ENCODE assay signal across 25 cellular contexts in the genomic region with DNA sequence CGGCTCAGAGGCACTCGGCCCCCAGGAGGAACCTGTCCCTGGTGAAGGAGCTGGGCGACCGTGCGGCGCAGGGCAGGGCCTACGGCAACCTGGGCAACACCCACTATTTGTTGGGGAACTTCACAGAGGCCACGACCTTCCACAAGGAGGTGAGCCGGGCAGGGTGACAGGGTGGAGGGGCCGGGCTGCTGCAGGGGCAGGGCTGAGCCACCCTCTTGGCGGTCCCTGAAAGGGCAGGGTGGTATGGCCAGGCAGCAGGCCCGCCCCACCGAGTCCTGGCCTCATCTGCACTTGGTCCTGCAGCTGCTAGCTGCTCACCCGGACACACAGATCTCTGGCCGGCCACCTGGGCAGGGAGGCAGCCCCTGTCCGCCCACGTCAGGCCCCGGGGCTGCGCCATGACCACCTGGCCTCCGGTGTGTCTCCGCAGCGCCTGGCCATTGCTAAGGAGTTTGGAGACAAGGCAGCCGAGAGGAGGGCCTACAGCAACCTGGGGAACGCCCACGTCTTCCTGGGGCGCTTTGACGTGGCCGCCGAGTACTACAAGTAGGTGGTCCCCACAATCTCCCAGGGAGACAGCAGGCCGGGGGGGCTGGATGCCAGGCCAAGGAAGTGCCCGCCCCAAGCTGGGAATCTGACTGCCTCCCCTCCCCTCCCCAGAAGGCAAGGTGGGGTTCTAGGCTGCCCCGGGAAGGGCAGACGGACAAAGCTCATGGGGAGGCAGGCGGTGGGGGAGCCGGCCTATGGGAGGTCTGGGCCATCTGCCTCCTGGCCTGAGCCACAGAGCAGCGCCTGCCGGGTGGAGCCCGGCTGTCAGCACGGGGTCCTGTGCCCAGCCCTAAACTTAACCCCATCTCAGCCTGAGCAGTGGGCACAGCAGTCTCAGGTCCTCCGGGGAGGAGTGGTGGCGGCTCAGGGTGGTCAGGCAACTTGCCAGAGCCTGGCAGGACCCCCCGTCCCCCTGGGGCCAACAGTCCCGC. TPM values are rescaled to one million over a fixed set of nuclear protein-coding genes. Genes with fewer than 3 reads are reported as not detected.
A peak's percentile ranks its signal among the peaks of the same experiment; 100 is the strongest.
DNase-seq lines count a peak whose midpoint lies in the region; ATAC-seq, FAIRE-seq and TF ChIP-seq lines count a peak whose summit lies in the region.
"Had no signal": no experiment of that assay in that cellular context is flagged by ENCODE, and none has a peak within 500 bp of the region (broad histone marks: within the 10 kb centered on the region; RNA-seq: fewer than 3 reads in every experiment).

No MANE protein-coding gene starts in this region.

- WGBS in K562 (ENCODE audit: insufficient coverage, low coverage, missing lambda C conversion rate): 80% methylated on average over 24 of the region's 43 CpGs

- H3K9me3 ChIP-seq in BLaER1 (no peaks in the 10 kb centered on the region), Karpas-422 (ENCODE audit: low read length) (no peaks in the 10 kb centered on the region), K562 (replicated peaks; ENCODE audit: control insufficient read depth, insufficient read depth, low read depth, low read length) (no peaks in the 10 kb centered on the region)

- in situ Hi-C loops in K562 (cut with MboI): loop anchor here (25.0 kb wide), 1 partner anchor 300 kb away; no protein-coding TSS in a partner anchor

- H3K4me1 Mint-ChIP-seq in activated CD8-positive, alpha-beta T cell treated with anti-CD3 and anti-CD28 coated beads for 36 hours (ENCODE audit: low read depth): peaks cover 2% of the 10 kb centered on the region
- no peaks in the 10 kb centered on the region for H3K4me1 Mint-ChIP-seq in activated CD8-positive, alpha-beta T cell treated with anti-CD3 and anti-CD28 coated beads, Interleukin-2, amount 10 ng/mL, durations not matched to agents 7 days and 5 days (ENCODE audit: low read depth)
- H3K4me1 Mint-ChIP-seq: GM23338 had no signal

- no peak for TF ChIP-seq CTCF in activated CD8-positive, alpha-beta T cell treated with anti-CD3 and anti-CD28 coated beads for 36 hours (IDR thresholded peaks at IDR 0.05)
- no peak for TF ChIP-seq CTCF in K562 (IDR thresholded peaks at IDR 0.05 in 2 of 3, conservative IDR thresholded peaks at IDR 0.05 in 1 of 3; ENCODE audit: insufficient read depth in 2 of 3, low read depth in 1 of 3, low read length in 3 of 3)

- TF ChIP-seq RAD21 in K562 (CRISPR knock-in tag; conservative IDR thresholded peaks at IDR 0.05 in 1 of 2, IDR thresholded peaks at IDR 0.05 in 1 of 2): no peak

- CTCF ChIA-PET in activated CD8-positive, alpha-beta T cell treated with anti-CD3 and anti-CD28 coated beads for 36 hours (lab: Charles Lee): no interaction called here
- CTCF ChIA-PET in activated CD8-positive, alpha-beta T cell treated with anti-CD3 and anti-CD28 coated beads, Interleukin-2, amount 10 ng/mL, durations not matched to agents 7 days and 5 days (lab: Charles Lee): no interaction called here
- CTCF ChIA-PET in K562 (lab: Yijun Ruan, JAX; ENCODE audit: low intra/inter-chr PET ratio): interaction anchor here (2.6 kb wide), 1 partner anchor 63 kb away, joined by 10 read pairs; the partner anchor contains the start of gene SNAPC4

- no peak overlapping the region for H3K4me3 Mint-ChIP-seq in activated CD8-positive, alpha-beta T cell treated with anti-CD3 and anti-CD28 coated beads for 36 hours
- H3K4me3 Mint-ChIP-seq in activated CD8-positive, alpha-beta T cell treated with anti-CD3 and anti-CD28 coated beads, Interleukin-2, amount 10 ng/mL, durations not matched to agents 7 days and 5 days: no peak overlapping the region
- H3K4me3 Mint-ChIP-seq: B cell; CD4-positive, alpha-beta T cell; GM23338; HFFc6 had no signal

- peaks cover 75% of the 10 kb centered on the region for H3K4me1 ChIP-seq in BLaER1
- H3K4me1 ChIP-seq in Karpas-422 (ENCODE audit: low read length): peaks cover 74% of the 10 kb centered on the region
- H3K4me1 ChIP-seq in K562 (replicated peaks in 1 of 2; ENCODE audit: control insufficient read depth in 2 of 2, insufficient read depth in 2 of 2, low read length in 2 of 2): peaks cover 0 to 96% of the 10 kb centered on the region in 2 experiments; a peak in 2 of 5 replicates

- DNase-seq in activated CD8-positive, alpha-beta T cell treated with anti-CD3 and anti-CD28 coated beads for 36 hours: peak; percentile 40
- no peak for DNase-seq in activated CD8-positive, alpha-beta T cell treated with anti-CD3 and anti-CD28 coated beads, Interleukin-2, amount 10 ng/mL, durations not matched to agents 7 days and 5 days
- DNase-seq in Karpas-422: no peak
- no peak for DNase-seq in K562 (ENCODE audit: extremely low read depth in 1 of 4, low spot score in 3 of 4)
- DNase-seq in mesenteric fat pad (ENCODE audit: low spot score): no peak
- DNase-seq in NOMO-1 treated with DMSO at 0.1 percent for 48 hours (lab: John Stamatoyannopoulos, UW; ENCODE audit: unreplicated experiment): no peak
- DNase-seq: 8988T; CD4-positive, alpha-beta T cell; DMS53; DND-41; HCEC 1CT; HFFc6 had no signal

- H2AFZ ChIP-seq in Karpas-422 (ENCODE audit: low read length) (no peak overlapping the region), K562 (ENCODE audit: low read depth, low read length) (no peak overlapping the region)
- H2AFZ ChIP-seq: GM23338 had no signal

- H3K27me3 Mint-ChIP-seq in activated CD8-positive, alpha-beta T cell treated with anti-CD3 and anti-CD28 coated beads for 36 hours: no peaks in the 10 kb centered on the region
- no peaks in the 10 kb centered on the region for H3K27me3 Mint-ChIP-seq in activated CD8-positive, alpha-beta T cell treated with anti-CD3 and anti-CD28 coated beads, Interleukin-2, amount 10 ng/mL, durations not matched to agents 7 days and 5 days (ENCODE audit: low read depth)
- H3K27me3 Mint-ChIP-seq: B cell; CD4-positive, alpha-beta T cell had no signal

- peaks cover 100% of the 10 kb centered on the region for H4K20me1 ChIP-seq in BLaER1
- no peaks in the 10 kb centered on the region for H4K20me1 ChIP-seq in Karpas-422 (ENCODE audit: insufficient read depth, low read depth, low read length)
- H4K20me1 ChIP-seq in K562 (replicated peaks; ENCODE audit: control insufficient read depth, insufficient read depth, low read length): no peaks in the 10 kb centered on the region

- H3K27ac Mint-ChIP-seq in activated CD8-positive, alpha-beta T cell treated with anti-CD3 and anti-CD28 coated beads for 36 hours: no peak overlapping the region
- no peak overlapping the region for H3K27ac Mint-ChIP-seq in activated CD8-positive, alpha-beta T cell treated with anti-CD3 and anti-CD28 coated beads, Interleukin-2, amount 10 ng/mL, durations not matched to agents 7 days and 5 days
- H3K27ac Mint-ChIP-seq: B cell; CD4-positive, alpha-beta T cell; GM23338; HFFc6 had no signal

- peaks cover 92% of the 10 kb centered on the region for H3K36me3 ChIP-seq in BLaER1
- no peaks in the 10 kb centered on the region for H3K36me3 ChIP-seq in Karpas-422 (ENCODE audit: insufficient read depth, low read length)
- H3K36me3 ChIP-seq in K562 (ENCODE audit: control insufficient read depth, insufficient read depth, low read length): peaks cover 22% of the 10 kb centered on the region; the same call in 1 of the 3 replicates

- FAIRE-seq in K562 (lab: Jason Lieb, UNC): no peak
- FAIRE-seq: G401.6, GM12891, GM19239, H54, HepG2, HTR-8/SVneo had no signal

- BruUV-seq in K562 (replicated peaks; lab: Mats Ljungman, UMichigan): no TSS peak

- H3K9me3 Mint-ChIP-seq in activated CD8-positive, alpha-beta T cell treated with anti-CD3 and anti-CD28 coated beads for 36 hours: no peaks in the 10 kb centered on the region
- H3K9me3 Mint-ChIP-seq in activated CD8-positive, alpha-beta T cell treated with anti-CD3 and anti-CD28 coated beads, Interleukin-2, amount 10 ng/mL, durations not matched to agents 7 days and 5 days (ENCODE audit: insufficient read depth): no peaks in the 10 kb centered on the region
- H3K9me3 Mint-ChIP-seq: CD4-positive, alpha-beta T cell; GM23338; HFFc6 had no signal

- intact Hi-C loops in activated CD8-positive, alpha-beta T cell treated with anti-CD3 and anti-CD28 coated beads for 36 hours (cut with micrococcal nuclease): no loop called here
- intact Hi-C loops in K562 (cut with micrococcal nuclease): loop anchor here (2.0 kb wide), 1 partner anchor 63 kb away; the partner anchor contains the start of gene SNAPC4

- TF ChIP-seq EP300 in K562 (IDR thresholded peaks at IDR 0.05; ENCODE audit: low read length): no peak

- no peak overlapping the region for H3K4me3 ChIP-seq in BLaER1
- peak overlapping the region; percentile 38; the same call in 1 of the 2 replicates for H3K4me3 ChIP-seq in Karpas-422 (ENCODE audit: low read length)
- H3K4me3 ChIP-seq in K562: no peak overlapping the region
- H3K4me3 ChIP-seq: GM23338 had no signal

- peak overlapping the region; percentile 48 for H3K9ac ChIP-seq in BLaER1
- H3K9ac ChIP-seq in Karpas-422 (ENCODE audit: low read length): peak overlapping the region; percentile 61
- H3K9ac ChIP-seq in K562 (ENCODE audit: insufficient read depth in 1 of 2, low read depth in 2 of 2, low read length in 2 of 2): peak overlapping the region in 1 of 2 experiments; percentile 35; a peak in 1 of 4 replicates
- H3K9ac ChIP-seq: KMS-11 had no signal

- POLR2A ChIA-PET in activated CD8-positive, alpha-beta T cell treated with anti-CD3 and anti-CD28 coated beads for 36 hours (lab: Charles Lee): interaction anchor here (0.6 kb wide), 1 partner anchor 91 kb away, joined by 3 read pairs; no protein-coding TSS in a partner anchor
- POLR2A ChIA-PET in activated CD8-positive, alpha-beta T cell treated with anti-CD3 and anti-CD28 coated beads, Interleukin-2, amount 10 ng/mL, durations not matched to agents 7 days and 5 days (lab: Charles Lee): interaction anchor here (0.7 kb wide), 1 partner anchor 10 kb away, joined by 3 read pairs; no protein-coding TSS in a partner anchor
- POLR2A ChIA-PET in K562 (lab: Yijun Ruan, JAX): interaction anchor here (1.2 kb wide), 1 partner anchor 10 kb away, joined by 5 read pairs; the partner anchor contains the start of gene GPSM1

- H3K79me2 ChIP-seq in Karpas-422 (ENCODE audit: low read length) (no peaks in the 10 kb centered on the region), K562 (ENCODE audit: control insufficient read depth, insufficient read depth, low read length) (no peaks in the 10 kb centered on the region)

- H3K4me2 ChIP-seq in BLaER1 (peak overlapping the region; percentile 85), Karpas-422 (ENCODE audit: low read depth, low read length, poor library complexity, severe bottlenecking) (no peak overlapping the region), K562 (ENCODE audit: insufficient read depth, low read length) (no peak overlapping the region)
- H3K4me2 ChIP-seq: GM23338, KMS-11 had no signal

- no peak for ATAC-seq in activated CD8-positive, alpha-beta T cell treated with anti-CD3 and anti-CD28 coated beads for 36 hours
- no peak for ATAC-seq in activated CD8-positive, alpha-beta T cell treated with anti-CD3 and anti-CD28 coated beads, Interleukin-2, amount 10 ng/mL, durations not matched to agents 7 days and 5 days
- ATAC-seq in K562 (no peak), GM19463 (IDR thresholded peaks at IDR 0.05; ENCODE audit: unreplicated experiment) (no peak)
- ATAC-seq: GM23338, HepG2 had no signal

- TF ChIP-seq POLR2A in K562 (conservative IDR thresholded peaks at IDR 0.05): no peak

- H3K9me1 ChIP-seq in K562 (ENCODE audit: control insufficient read depth, insufficient read depth, low read length): peaks cover 3% of the 10 kb centered on the region

- H3K27ac ChIP-seq in BLaER1 (peak overlapping the region; percentile 30), Karpas-422 (ENCODE audit: low read length) (0 out of 2 replicates have a peak overlapping the region, but pooled peaks have one; percentile 73), K562 (ENCODE audit: extremely low read depth, low read depth, low read length) (no peak overlapping the region)
- H3K27ac ChIP-seq: C4-2B, KMS-11 had no signal

- no peaks in the 10 kb centered on the region for H3K27me3 ChIP-seq in BLaER1
- no peaks in the 10 kb centered on the region for H3K27me3 ChIP-seq in Karpas-422 (ENCODE audit: low read length)
- H3K27me3 ChIP-seq in K562 (ENCODE audit: control insufficient read depth in 2 of 2, insufficient read depth in 2 of 2, low read length in 2 of 2): no peaks in the 10 kb centered on the region

- H3K9me2 ChIP-seq in Karpas-422 (replicated peaks; ENCODE audit: insufficient read depth, low read length): no peaks in the 10 kb centered on the region

- H3K36me3 Mint-ChIP-seq in activated CD8-positive, alpha-beta T cell treated with anti-CD3 and anti-CD28 coated beads for 36 hours (ENCODE audit: low read depth): no peaks in the 10 kb centered on the region
- H3K36me3 Mint-ChIP-seq in activated CD8-positive, alpha-beta T cell treated with anti-CD3 and anti-CD28 coated beads, Interleukin-2, amount 10 ng/mL, durations not matched to agents 7 days and 5 days (ENCODE audit: low read depth): no peaks in the 10 kb centered on the region

RNA-seq across cellular contexts. Expression of gene GPSM1, which starts 10.4 kb away (rescaled TPM):
- 1 to 10 TPM; 8.8 to 10.0 TPM for total RNA-seq in activated CD8-positive, alpha-beta T cell treated with anti-CD3 and anti-CD28 coated beads for 36 hours
- total RNA-seq in activated CD8-positive, alpha-beta T cell treated with anti-CD3 and anti-CD28 coated beads, Interleukin-2, amount 10 ng/mL, durations not matched to agents 7 days and 5 days: 1 to 10 TPM; 1.8 to 2.3 TPM
- 11.7 and 38.4 TPM in 2 replicates for total RNA-seq in Karpas-422 (2014; rRNA removed; shearing (Covaris generic); ENCODE audit: low replicate concordance)
- 13.9 and 58.1 TPM in 2 replicates for total RNA-seq in K562 (2011; cell fraction: chromatin; rRNA removed; ENCODE audit: low replicate concordance)
- total RNA-seq in K562 (2011; cell fraction: nucleolus; rRNA removed): 30.3 and 36.2 TPM in 2 replicates
- total RNA-seq in K562 (2011; cell fraction: nucleoplasm; rRNA removed): 16.3 and 19.9 TPM in 2 replicates
- 12.7 and 16.0 TPM in 2 replicates for total RNA-seq in K562 (2014; rRNA removed)
- 0.54 and 0.76 TPM in 2 replicates for total RNA-seq in K562 (2014; rRNA removed; fragmentation: Illumina TruSeq; extraction: Trizol)
- 3.1 and 4.1 TPM in 2 replicates for total RNA-seq in K562 (2015; rRNA removed; fragmentation: Illumina TruSeq; extraction: Trizol)
- total RNA-seq in K562 (2021): 12.4 and 14.2 TPM in 2 replicates
- polyA plus RNA-seq in K562 (2011; rRNA removed): 5.4 and 6.7 TPM in 2 replicates
- polyA plus RNA-seq in K562 (2011; cell fraction: cytosol; rRNA removed): 5.4 and 23.3 TPM in 2 replicates
- 21.3 and 47.7 TPM in 2 replicates for polyA plus RNA-seq in K562 (2011; cell fraction: nucleus; rRNA removed)
- 5.3 and 13.8 TPM in 2 replicates for polyA plus RNA-seq in K562 (2012)
- polyA plus RNA-seq in K562 (2014; fragmentation: Illumina TruSeq; extraction: Trizol): 1.9 and 5.2 TPM in 2 replicates
- under 1 TPM; 0.04 to 0.10 TPM for polyA plus RNA-seq in K562 (2014; fragmentation: Nextera tagmentation; extraction: Ambion mirVana)
- polyA plus RNA-seq in K562 (2014; rRNA removed): 9.2 and 10.1 TPM in 2 replicates
- 1.4 and 3.0 TPM in 2 replicates for polyA minus RNA-seq in K562 (2011; rRNA and poly(A)+ RNA removed)
- polyA minus RNA-seq in K562 (2011; cell fraction: cytosol; rRNA and poly(A)+ RNA removed): 7.8 and 9.2 TPM in 2 replicates
- 12.7 and 13.3 TPM in 2 replicates for polyA minus RNA-seq in K562 (2011; cell fraction: nucleus; rRNA and poly(A)+ RNA removed)
- 11.0 TPM for total RNA-seq in mesenteric fat pad

RNA-seq across cellular contexts. Expression of gene DNLZ, which starts 25.8 kb away (rescaled TPM):
- 10 to 100 TPM; 16.1 to 17.4 TPM for total RNA-seq in activated CD8-positive, alpha-beta T cell treated with anti-CD3 and anti-CD28 coated beads for 36 hours
- 10 to 100 TPM; 20.4 to 21.6 TPM for total RNA-seq in activated CD8-positive, alpha-beta T cell treated with anti-CD3 and anti-CD28 coated beads, Interleukin-2, amount 10 ng/mL, durations not matched to agents 7 days and 5 days
- 40.1 and 104 TPM in 2 replicates for total RNA-seq in Karpas-422 (2014; rRNA removed; shearing (Covaris generic); ENCODE audit: low replicate concordance)
- 3.5 and 12.0 TPM in 2 replicates for total RNA-seq in K562 (2011; cell fraction: chromatin; rRNA removed; ENCODE audit: low replicate concordance)
- total RNA-seq in K562 (2011; cell fraction: nucleolus; rRNA removed): 9.3 and 11.7 TPM in 2 replicates
- total RNA-seq in K562 (2011; cell fraction: nucleoplasm; rRNA removed): 3.4 and 4.8 TPM in 2 replicates
- total RNA-seq in K562 (2014; rRNA removed): 44.6 and 56.7 TPM in 2 replicates
- 2.2 and 3.4 TPM in 2 replicates for total RNA-seq in K562 (2014; rRNA removed; fragmentation: Illumina TruSeq; extraction: Trizol)
- 10.0 and 10.8 TPM in 2 replicates for total RNA-seq in K562 (2015; rRNA removed; fragmentation: Illumina TruSeq; extraction: Trizol)
- 25.6 and 25.8 TPM in 2 replicates for total RNA-seq in K562 (2021)
- polyA plus RNA-seq in K562 (2011; rRNA removed): 3.1 and 3.2 TPM in 2 replicates
- polyA plus RNA-seq in K562 (2011; cell fraction: cytosol; rRNA removed): 7.6 and 27.3 TPM in 2 replicates
- 4.2 and 7.4 TPM in 2 replicates for polyA plus RNA-seq in K562 (2011; cell fraction: nucleus; rRNA removed)
- 8.5 and 15.9 TPM in 2 replicates for polyA plus RNA-seq in K562 (2012)
- polyA plus RNA-seq in K562 (2014; fragmentation: Illumina TruSeq; extraction: Trizol): 2.2 and 4.2 TPM in 2 replicates
- under 1 TPM; 0.17 to 0.36 TPM for polyA plus RNA-seq in K562 (2014; fragmentation: Nextera tagmentation; extraction: Ambion mirVana)
- 22.1 and 29.8 TPM in 2 replicates for polyA plus RNA-seq in K562 (2014; rRNA removed)
- 0.28 TPM in 1 of 2 replicates, not detected in the other for polyA minus RNA-seq in K562 (2011; rRNA and poly(A)+ RNA removed)
- 2.6 and 3.4 TPM in 2 replicates for polyA minus RNA-seq in K562 (2011; cell fraction: cytosol; rRNA and poly(A)+ RNA removed)
- polyA minus RNA-seq in K562 (2011; cell fraction: nucleus; rRNA and poly(A)+ RNA removed): 2.9 and 3.6 TPM in 2 replicates
- total RNA-seq in mesenteric fat pad: 22.6 TPM

RNA-seq across cellular contexts. Expression of gene CCDC187, which starts 33.8 kb away (rescaled TPM):
- total RNA-seq in activated CD8-positive, alpha-beta T cell treated with anti-CD3 and anti-CD28 coated beads for 36 hours: under 1 TPM in 1 of 2 experiments, not detected in 1; 0.07 TPM
- total RNA-seq in activated CD8-positive, alpha-beta T cell treated with anti-CD3 and anti-CD28 coated beads, Interleukin-2, amount 10 ng/mL, durations not matched to agents 7 days and 5 days: not detected
- 0.34 and 0.43 TPM in 2 replicates for total RNA-seq in Karpas-422 (2014; rRNA removed; shearing (Covaris generic); ENCODE audit: low replicate concordance)
- total RNA-seq in K562 (2011; cell fraction: chromatin; rRNA removed; ENCODE audit: low replicate concordance): 0.53 TPM in 1 of 2 replicates, not detected in the other
- total RNA-seq in K562 (2011; cell fraction: nucleolus; rRNA removed): 0.13 and 0.33 TPM in 2 replicates
- 0.15 and 0.46 TPM in 2 replicates for total RNA-seq in K562 (2011; cell fraction: nucleoplasm; rRNA removed)
- total RNA-seq in K562 (2014; rRNA removed): not detected in 2 replicates
- total RNA-seq in K562 (2014; rRNA removed; fragmentation: Illumina TruSeq; extraction: Trizol): not detected in 2 replicates
- not detected in 2 replicates for total RNA-seq in K562 (2015; rRNA removed; fragmentation: Illumina TruSeq; extraction: Trizol)
- total RNA-seq in K562 (2021): 0.02 TPM in 1 of 2 replicates, not detected in the other
- not detected in 2 replicates for polyA plus RNA-seq in K562 (2011; rRNA removed)
- polyA plus RNA-seq in K562 (2011; cell fraction: cytosol; rRNA removed): 0.07 TPM in 1 of 2 replicates, not detected in the other
- polyA plus RNA-seq in K562 (2011; cell fraction: nucleus; rRNA removed): 0.01 and 0.40 TPM in 2 replicates
- 0.04 TPM in 1 of 2 replicates, not detected in the other for polyA plus RNA-seq in K562 (2012)
- polyA plus RNA-seq in K562 (2014; fragmentation: Illumina TruSeq; extraction: Trizol): not detected in 2 replicates
- not detected for polyA plus RNA-seq in K562 (2014; fragmentation: Nextera tagmentation; extraction: Ambion mirVana)
- polyA plus RNA-seq in K562 (2014; rRNA removed): not detected in 2 replicates
- not detected in 2 replicates for polyA minus RNA-seq in K562 (2011; rRNA and poly(A)+ RNA removed)
- not detected in 2 replicates for polyA minus RNA-seq in K562 (2011; cell fraction: cytosol; rRNA and poly(A)+ RNA removed)
- 0.11 and 0.27 TPM in 2 replicates for polyA minus RNA-seq in K562 (2011; cell fraction: nucleus; rRNA and poly(A)+ RNA removed)
- total RNA-seq in mesenteric fat pad: not detected
- total RNA-seq: A673; CD4-positive, alpha-beta T cell; HFFc6 had no signal
- polyA plus RNA-seq: GM23338 had no signal

RNA-seq across cellular contexts. Expression of gene CARD9, which starts 35.8 kb away (rescaled TPM):
- total RNA-seq in activated CD8-positive, alpha-beta T cell treated with anti-CD3 and anti-CD28 coated beads for 36 hours: 1 to 10 TPM; 6.8 to 7.1 TPM
- 1 to 10 TPM; 1.3 to 1.4 TPM for total RNA-seq in activated CD8-positive, alpha-beta T cell treated with anti-CD3 and anti-CD28 coated beads, Interleukin-2, amount 10 ng/mL, durations not matched to agents 7 days and 5 days
- 1.3 and 2.9 TPM in 2 replicates for total RNA-seq in Karpas-422 (2014; rRNA removed; shearing (Covaris generic); ENCODE audit: low replicate concordance)
- 37.4 and 149 TPM in 2 replicates for total RNA-seq in K562 (2011; cell fraction: chromatin; rRNA removed; ENCODE audit: low replicate concordance)
- 92.6 and 92.9 TPM in 2 replicates for total RNA-seq in K562 (2011; cell fraction: nucleolus; rRNA removed)
- total RNA-seq in K562 (2011; cell fraction: nucleoplasm; rRNA removed): 39.7 and 46.5 TPM in 2 replicates
- total RNA-seq in K562 (2014; rRNA removed) (37.6 and 40.1 TPM in 2 replicates), K562 (2014; rRNA removed; fragmentation: Illumina TruSeq; extraction: Trizol) (3.5 and 3.6 TPM in 2 replicates), K562 (2015; rRNA removed; fragmentation: Illumina TruSeq; extraction: Trizol) (14.6 and 15.8 TPM in 2 replicates), K562 (2021) (35.6 and 42.7 TPM in 2 replicates), mesenteric fat pad (4.3 TPM)
- polyA plus RNA-seq in K562 (2011; rRNA removed) (9.7 and 27.8 TPM in 2 replicates), K562 (2014; fragmentation: Illumina TruSeq; extraction: Trizol) (4.7 and 13.2 TPM in 2 replicates), K562 (2014; fragmentation: Nextera tagmentation; extraction: Ambion mirVana) (1 to 10 TPM; 1.7 to 2.0 TPM), K562 (2014; rRNA removed) (40.4 and 53.0 TPM in 2 replicates)
- 10.5 and 13.4 TPM in 2 replicates for polyA plus RNA-seq in K562 (2011; cell fraction: cytosol; rRNA removed)
- polyA plus RNA-seq in K562 (2011; cell fraction: nucleus; rRNA removed): 231 and 234 TPM in 2 replicates
- 21.9 and 61.0 TPM in 2 replicates for polyA plus RNA-seq in K562 (2012)
- 4.8 and 5.0 TPM in 2 replicates for polyA minus RNA-seq in K562 (2011; rRNA and poly(A)+ RNA removed)
- 7.2 and 12.8 TPM in 2 replicates for polyA minus RNA-seq in K562 (2011; cell fraction: cytosol; rRNA and poly(A)+ RNA removed)
- polyA minus RNA-seq in K562 (2011; cell fraction: nucleus; rRNA and poly(A)+ RNA removed): 25.8 and 55.4 TPM in 2 replicates
